Comparison of ENCODE assay signal across 16 cellular contexts in the genomic region with DNA sequence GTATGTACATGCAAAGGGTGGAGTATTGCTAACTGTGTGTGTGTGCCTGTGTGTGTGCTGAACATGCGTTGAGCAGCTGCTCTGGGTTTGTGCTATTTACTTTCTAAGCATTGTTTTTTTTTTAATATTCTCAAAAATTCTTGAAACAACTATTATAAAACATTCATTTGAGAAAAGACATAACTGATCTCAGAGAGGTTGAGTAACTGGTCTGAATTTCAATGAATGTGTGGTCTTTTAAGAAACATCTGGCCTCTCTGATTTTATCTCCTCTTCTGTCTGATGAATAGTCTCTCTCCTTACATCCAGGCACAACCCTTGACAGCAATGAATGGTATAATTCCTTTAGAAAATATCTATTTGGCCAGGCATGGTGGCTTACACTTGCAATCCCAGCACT.
DNase-seq lines count a peak whose midpoint lies in the region; ATAC-seq and TF ChIP-seq lines count a peak whose summit lies in the region.
"Had no signal": no experiment of that assay in that cellular context is flagged by ENCODE, and none has a peak within 500 bp of the region (broad histone marks: within the 10 kb centered on the region; RNA-seq: fewer than 3 reads in every experiment).

No MANE protein-coding gene starts in this region.

- peak in 1 of 4 donors; percentile 52 for ATAC-seq in heart left ventricle
- ATAC-seq in upper lobe of left lung (ENCODE audit: low FRiP score in 2 of 2), result peak in 1 of 2 donors; percentile 61
- ATAC-seq: K562 had no signal

- CTCF ChIA-PET in activated CD4-positive, alpha-beta T cell treated with anti-CD3 and anti-CD28 coated beads, Interleukin-2, amount 10 ng/mL, durations not matched to agents 7 days and 5 days (lab: Charles Lee), result no interaction called here

- H3K4me3 ChIP-seq in heart left ventricle (no peak overlapping the region), upper lobe of left lung (no peak overlapping the region)
- H3K4me3 ChIP-seq: K562, skin epidermis had no signal

- DNase-seq in heart left ventricle, result no peak
- DNase-seq in cardiac septum (ENCODE audit: low spot score), result no peak
- peak; percentile 39 to 51 for DNase-seq in erythroblast (lab: John Stamatoyannopoulos, UW)
- no peak for DNase-seq in mesothelial cell of epicardium (ENCODE audit: low spot score in 2 of 2, unreplicated experiment in 2 of 2)
- no peak for DNase-seq in upper lobe of left lung
- no peak for DNase-seq in activated CD4-positive, alpha-beta T cell treated with anti-CD3 and anti-CD28 coated beads, Interleukin-2, amount 10 ng/mL, durations not matched to agents 7 days and 5 days
- DNase-seq in islet precursor cell, result no peak
- no peak for DNase-seq in ecto neural progenitor cell (ENCODE audit: low spot score)
- DNase-seq: activated B cell treated with CpG ODN at 0.5 μM for 24 hours, Caco-2, GF-D8, NCI-H1048, NCI-H748 treated with DMSO at 0.1 percent for 48 hours, T-helper 1 cell had no signal

- no peaks in the 10 kb centered on the region for H3K9me3 ChIP-seq in heart left ventricle
- H3K9me3 ChIP-seq in upper lobe of left lung, result no peaks in the 10 kb centered on the region
- H3K9me3 ChIP-seq: Caco-2 had no signal

- no peaks in the 10 kb centered on the region for H3K36me3 ChIP-seq in heart left ventricle
- no peaks in the 10 kb centered on the region for H3K36me3 ChIP-seq in upper lobe of left lung

- TF ChIP-seq POLR2A in heart left ventricle (IDR thresholded peaks at IDR 0.05) (no peak), erythroblast (IDR thresholded peaks at IDR 0.05; ENCODE audit: low read length) (no peak), upper lobe of left lung (IDR thresholded peaks at IDR 0.05) (no peak)

- H3K27ac ChIP-seq in heart left ventricle (peak overlapping the region in 10 of 12 donors; percentile 61 to 89 (median 75)), upper lobe of left lung (peak overlapping the region in 3 of 4 donors; percentile 0 to 81 (median 47))

- intact Hi-C loops in heart left ventricle (cut with DNase I), result loop anchor here in 2 of 10 donors (10.0 kb wide), 2 partner anchors 55 to 75 kb away; no protein-coding TSS in a partner anchor
- intact Hi-C loops in cardiac septum (cut with DNase I), result loop anchor here (5.0 kb wide), 1 partner anchor 73 kb away; no protein-coding TSS in a partner anchor

- no peaks in the 10 kb centered on the region for H3K36me3 Mint-ChIP-seq in mesothelial cell of epicardium
- H3K36me3 Mint-ChIP-seq in activated CD4-positive, alpha-beta T cell treated with anti-CD3 and anti-CD28 coated beads, Interleukin-2, amount 10 ng/mL, durations not matched to agents 7 days and 5 days (ENCODE audit: low read depth), result no peaks in the 10 kb centered on the region

- no peaks in the 10 kb centered on the region for H3K27me3 Mint-ChIP-seq in mesothelial cell of epicardium (ENCODE audit: low read depth)
- H3K27me3 Mint-ChIP-seq in activated CD4-positive, alpha-beta T cell treated with anti-CD3 and anti-CD28 coated beads, Interleukin-2, amount 10 ng/mL, durations not matched to agents 7 days and 5 days, result peaks cover 8% of the 10 kb centered on the region

- POLR2A ChIA-PET in activated CD4-positive, alpha-beta T cell treated with anti-CD3 and anti-CD28 coated beads, Interleukin-2, amount 10 ng/mL, durations not matched to agents 7 days and 5 days (lab: Charles Lee), result no interaction called here

- H3K4me1 ChIP-seq in heart left ventricle, result peaks cover 0 to 57% (median 31%) of the 10 kb centered on the region in 12 donors
- H3K4me1 ChIP-seq in upper lobe of left lung, result peaks cover 0 to 14% (median 11%) of the 10 kb centered on the region in 4 donors
- H3K4me1 ChIP-seq: Caco-2 had no signal

- H3K9me3 Mint-ChIP-seq in mesothelial cell of epicardium, result no peaks in the 10 kb centered on the region
- no peaks in the 10 kb centered on the region for H3K9me3 Mint-ChIP-seq in activated CD4-positive, alpha-beta T cell treated with anti-CD3 and anti-CD28 coated beads, Interleukin-2, amount 10 ng/mL, durations not matched to agents 7 days and 5 days
- H3K9me3 Mint-ChIP-seq: activated B cell treated with CpG ODN at 0.5 μM for 24 hours had no signal

- TF ChIP-seq CTCF in heart left ventricle (IDR thresholded peaks at IDR 0.05), result no peak
- TF ChIP-seq CTCF in mesothelial cell of epicardium (IDR thresholded peaks at IDR 0.05; ENCODE audit: unreplicated experiment), result no peak
- TF ChIP-seq CTCF in upper lobe of left lung (IDR thresholded peaks at IDR 0.05), result no peak

- peak overlapping the region; percentile 24 for H3K27ac Mint-ChIP-seq in mesothelial cell of epicardium
- no peak overlapping the region for H3K27ac Mint-ChIP-seq in activated CD4-positive, alpha-beta T cell treated with anti-CD3 and anti-CD28 coated beads, Interleukin-2, amount 10 ng/mL, durations not matched to agents 7 days and 5 days
- H3K27ac Mint-ChIP-seq: activated B cell treated with CpG ODN at 0.5 μM for 24 hours had no signal

- no peaks in the 10 kb centered on the region for H3K27me3 ChIP-seq in heart left ventricle
- H3K27me3 ChIP-seq in upper lobe of left lung, result no peaks in the 10 kb centered on the region

- H3K4me3 Mint-ChIP-seq in mesothelial cell of epicardium, result no peak overlapping the region
- H3K4me3 Mint-ChIP-seq in activated CD4-positive, alpha-beta T cell treated with anti-CD3 and anti-CD28 coated beads, Interleukin-2, amount 10 ng/mL, durations not matched to agents 7 days and 5 days, result no peak overlapping the region
- H3K4me3 Mint-ChIP-seq: activated B cell treated with CpG ODN at 0.5 μM for 24 hours had no signal

- peaks cover 21% of the 10 kb centered on the region for H3K4me1 Mint-ChIP-seq in mesothelial cell of epicardium
- no peaks in the 10 kb centered on the region for H3K4me1 Mint-ChIP-seq in activated CD4-positive, alpha-beta T cell treated with anti-CD3 and anti-CD28 coated beads, Interleukin-2, amount 10 ng/mL, durations not matched to agents 7 days and 5 days
- H3K4me1 Mint-ChIP-seq: activated B cell treated with CpG ODN at 0.5 μM for 24 hours had no signal

- no peak for TF ChIP-seq EP300 in upper lobe of left lung (IDR thresholded peaks at IDR 0.05)

- 74 to 88% (median 80%) methylated on average over 1 of the region's 1 CpG for WGBS in heart left ventricle, 4 donors
- WGBS in upper lobe of left lung, 2 donors, result 39 to 63% methylated on average over 1 of the region's 1 CpG

Comparison
In these comparisons a context has a peak if more than half of its experiments do, and no peak if none do; other contexts are left out.
1. DNase-seq: peak in erythroblast (2 of 2); none in heart left ventricle (0 of 5), cardiac septum (single experiment), mesothelial cell of epicardium (0 of 2), upper lobe of left lung (0 of 2), activated CD4-positive, alpha-beta T cell treated with anti-CD3 and anti-CD28 coated beads, Interleukin-2, amount 10 ng/mL, durations not matched to agents 7 days and 5 days (single experiment), islet precursor cell (single experiment) and ecto neural progenitor cell (single experiment).